8 cellular contexts compared by ENCODE assay signal in the genomic region with DNA sequence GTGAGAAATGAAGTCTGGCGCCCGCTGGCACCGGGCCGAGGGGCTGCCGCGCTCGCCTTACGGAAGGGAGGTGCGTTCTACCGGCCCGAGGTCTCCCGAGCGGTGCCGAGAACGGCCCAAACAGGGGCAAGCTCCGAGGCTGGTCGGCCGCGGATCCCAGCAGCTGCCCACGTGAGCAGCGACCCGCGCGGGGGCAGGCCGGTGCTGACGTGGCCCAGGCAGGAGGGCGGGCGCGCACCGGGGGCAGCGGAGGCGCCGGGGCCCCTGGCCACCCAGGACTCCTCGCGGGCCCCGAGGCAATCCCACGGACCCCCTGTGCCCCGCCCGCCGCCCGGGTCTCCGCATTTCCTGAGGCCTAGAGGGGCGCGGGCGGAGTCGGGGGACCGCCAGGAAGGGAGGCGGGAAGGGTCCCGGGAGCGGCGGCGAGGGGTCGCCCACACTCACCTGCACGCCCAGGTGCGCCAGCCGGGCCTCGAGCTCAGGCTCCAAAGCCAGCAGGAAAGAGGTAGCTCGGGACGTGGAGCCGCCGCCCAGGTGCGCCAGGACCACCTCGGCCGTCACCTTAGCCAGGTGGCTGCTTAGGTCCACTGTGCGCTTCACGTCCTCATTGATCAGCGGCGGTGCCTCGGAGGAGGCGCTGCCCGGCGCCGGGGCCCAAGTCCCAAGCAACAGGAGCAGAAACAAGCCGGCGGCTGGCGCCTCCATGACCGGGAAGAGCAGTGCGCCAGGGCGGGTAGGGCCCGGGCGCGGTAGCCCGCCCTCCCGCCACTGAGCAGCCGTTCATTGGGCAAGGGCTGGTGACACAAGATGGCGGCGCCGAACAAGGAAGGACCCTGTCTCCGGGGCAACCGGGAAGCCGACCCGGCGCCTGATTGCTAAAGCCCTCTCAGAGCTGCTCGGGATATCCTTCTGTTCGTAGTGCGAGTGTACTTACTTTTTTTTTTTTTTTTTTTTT. TPM values are rescaled to one million over a fixed set of nuclear protein-coding genes. Genes with fewer than 3 reads are reported as not detected.
DNase-seq lines count a peak whose midpoint lies in the region; ATAC-seq and TF ChIP-seq lines count a peak whose summit lies in the region.

A gene (minus strand): TSS at position 723 of the 955 bp plus-strand sequence. CDS start 18 bp downstream, at position 705.

- H3K36me3 ChIP-seq in OCI-LY3 (replicated peaks; ENCODE audit: low read depth, low read length), result peaks cover 9% of the 10 kb centered on the region

- peak; percentile 91 for DNase-seq in DMS 273 treated with DMSO at 0.1 percent for 48 hours (lab: John Stamatoyannopoulos, UW)
- peak; percentile 90 for DNase-seq in HuH-7.5 (ENCODE audit: low spot score)
- DNase-seq in activated CD8-positive, alpha-beta memory T cell treated with anti-CD3 and anti-CD28 coated beads, Interleukin-2, amount 50 U/mL, for 48 hours, result peak; percentile 96
- peak; percentile 96 for DNase-seq in endothelial cell (ENCODE audit: low spot score)
- DNase-seq in mesothelial cell of epicardium (ENCODE audit: low spot score in 2 of 2, unreplicated experiment in 2 of 2), result peak; percentile 85 to 93
- DNase-seq in stimulated activated CD8-positive, alpha-beta memory T cell treated with anti-CD3 and anti-CD28 coated beads, Interleukin-15, amount 100 ng/mL, for 4 hours (ENCODE audit: low read depth in 2 of 2), result peak; percentile 90

- H3K4me2 ChIP-seq in OCI-LY3 (ENCODE audit: low read length), result peak within 1 kb of the TSS; percentile 93

- peaks cover 53% of the 10 kb centered on the region for H3K79me2 ChIP-seq in OCI-LY3 (ENCODE audit: low read length)

- peak within 1 kb of the TSS; percentile 99 for H3K4me3 ChIP-seq in OCI-LY3 (ENCODE audit: low read length)

- H3K4me1 Mint-ChIP-seq in endothelial cell (ENCODE audit: unreplicated experiment) (peaks cover 9% of the 10 kb centered on the region), mesothelial cell of epicardium (peaks cover 13% of the 10 kb centered on the region)

- peaks cover 35% of the 10 kb centered on the region for H4K20me1 ChIP-seq in OCI-LY3 (ENCODE audit: insufficient read depth, low read length)

- H3K9ac ChIP-seq in OCI-LY3 (ENCODE audit: low read length), result peak within 1 kb of the TSS; percentile 95

- peak; percentile 91 for ATAC-seq in GM21528 (IDR thresholded peaks at IDR 0.05; ENCODE audit: low FRiP score, unreplicated experiment)

- TF ChIP-seq CTCF in OCI-LY3 (IDR thresholded peaks at IDR 0.05; ENCODE audit: low read depth, low read length), result no peak
- no peak for TF ChIP-seq CTCF in endothelial cell (IDR thresholded peaks at IDR 0.05; ENCODE audit: unreplicated experiment)
- TF ChIP-seq CTCF in mesothelial cell of epicardium (IDR thresholded peaks at IDR 0.05; ENCODE audit: unreplicated experiment), result no peak

- H3K36me3 Mint-ChIP-seq in endothelial cell (ENCODE audit: low read depth, unreplicated experiment) (peaks cover 4% of the 10 kb centered on the region), mesothelial cell of epicardium (no peaks in the 10 kb centered on the region)

- H2AFZ ChIP-seq in OCI-LY3 (ENCODE audit: low read depth, low read length), result peak within 1 kb of the TSS; percentile 50

- H3K27ac Mint-ChIP-seq in endothelial cell (ENCODE audit: unreplicated experiment) (peak within 1 kb of the TSS; percentile 94), mesothelial cell of epicardium (peak within 1 kb of the TSS; percentile 96)

- H3K4me3 Mint-ChIP-seq in endothelial cell (ENCODE audit: unreplicated experiment) (peak within 1 kb of the TSS; percentile 95), mesothelial cell of epicardium (peak within 1 kb of the TSS; percentile 88)

- H3K4me1 ChIP-seq in OCI-LY3 (ENCODE audit: low read length), result peaks cover 12% of the 10 kb centered on the region

- H3K27me3 ChIP-seq in OCI-LY3 (ENCODE audit: low read depth, low read length), result no peaks in the 10 kb centered on the region

- H3K9me3 Mint-ChIP-seq in endothelial cell (ENCODE audit: unreplicated experiment) (no peaks in the 10 kb centered on the region), mesothelial cell of epicardium (no peaks in the 10 kb centered on the region)

- peak within 1 kb of the TSS; percentile 78 for H3K27ac ChIP-seq in OCI-LY3 (ENCODE audit: low read length)

- H3K9me3 ChIP-seq in OCI-LY3 (ENCODE audit: insufficient read depth, low read length), result no peaks in the 10 kb centered on the region

- H3K27me3 Mint-ChIP-seq in endothelial cell (ENCODE audit: unreplicated experiment) (no peaks in the 10 kb centered on the region), mesothelial cell of epicardium (ENCODE audit: low read depth) (no peaks in the 10 kb centered on the region)

RNA-seq across cellular contexts. Expression of the gene that starts here (rescaled TPM):
- 250 TPM for total RNA-seq in endothelial cell (ENCODE audit: unreplicated experiment)
- 146 to 149 TPM (median 148 TPM) in 3 replicates for total RNA-seq in mesothelial cell of epicardium

Comparison
In these comparisons a context has a peak if more than half of its experiments do, and no peak if none do; other contexts are left out.
1. Peak in every context shown above with its lines: DNase-seq, ATAC-seq, H3K4me3 ChIP-seq and H3K27ac ChIP-seq.